19 cellular contexts compared by ENCODE assay signal in the genomic region with DNA sequence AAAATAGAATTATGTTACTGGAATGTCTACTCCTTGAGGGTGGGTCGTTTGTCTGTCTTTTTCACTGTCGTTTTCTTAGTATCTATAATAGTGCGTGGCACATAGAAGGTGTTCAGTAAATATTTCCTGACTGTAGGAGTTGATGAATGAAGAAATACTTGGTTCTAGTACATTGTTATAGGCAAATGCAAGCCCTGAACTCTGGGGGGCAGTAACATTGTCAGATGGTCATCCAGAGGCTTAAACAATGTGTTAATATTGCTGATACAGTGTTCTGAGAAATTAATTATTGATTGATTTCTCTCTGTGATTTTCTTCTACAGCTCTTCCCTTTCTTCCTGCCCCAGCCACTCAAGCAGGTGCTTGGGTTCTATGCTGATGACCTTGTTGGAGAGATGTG. TPM values are rescaled to one million over a fixed set of nuclear protein-coding genes. Genes with fewer than 3 reads are reported as not detected.
DNase-seq lines count a peak whose midpoint lies in the region; ATAC-seq, FAIRE-seq and TF ChIP-seq lines count a peak whose summit lies in the region.
"Had no signal": no experiment of that assay in that cellular context is flagged by ENCODE, and none has a peak within 500 bp of the region (broad histone marks: within the 10 kb centered on the region; RNA-seq: fewer than 3 reads in every experiment).

No MANE protein-coding gene starts in this region.

- no peaks in the 10 kb centered on the region for H3K9me3 Mint-ChIP-seq in type B pancreatic cell
- H3K9me3 Mint-ChIP-seq: effector memory CD8-positive, alpha-beta T cell had no signal

- no peaks in the 10 kb centered on the region for H3K9me3 ChIP-seq in cardiac muscle cell (ENCODE audit: low read depth)
- no peaks in the 10 kb centered on the region for H3K9me3 ChIP-seq in OCI-LY7 (ENCODE audit: low read length)
- H3K9me3 ChIP-seq in H1 (ENCODE audit: insufficient read depth in 2 of 2, low read depth in 1 of 2, low read length in 1 of 2) = no peaks in the 10 kb centered on the region; a peak in 1 of 4 replicates
- H3K9me3 ChIP-seq: MG63, uterus had no signal

- H2BK5ac ChIP-seq in H1 (ENCODE audit: low read depth, low read length) = no peak overlapping the region

- no peak overlapping the region for H3K4me3 Mint-ChIP-seq in type B pancreatic cell
- H3K4me3 Mint-ChIP-seq: effector memory CD8-positive, alpha-beta T cell had no signal

- H3K23ac ChIP-seq in H1 (ENCODE audit: insufficient read length) = no peak overlapping the region

- H3K36me3 Mint-ChIP-seq in type B pancreatic cell = no peaks in the 10 kb centered on the region

- H3K36me3 ChIP-seq in cardiac muscle cell (no peaks in the 10 kb centered on the region), OCI-LY7 (ENCODE audit: insufficient read depth, low read length) (no peaks in the 10 kb centered on the region), H1 (ENCODE audit: control insufficient read depth in 2 of 4, insufficient read depth in 4 of 4, low read length in 3 of 4) (no peaks in the 10 kb centered on the region)
- H3K36me3 ChIP-seq: MG63, uterus had no signal

- H3K4me1 ChIP-seq in cardiac muscle cell (ENCODE audit: low read depth) (no peaks in the 10 kb centered on the region), OCI-LY7 (ENCODE audit: insufficient read depth, low read length, poor library complexity, severe bottlenecking) (no peaks in the 10 kb centered on the region), H1 (replicated peaks in 1 of 4; ENCODE audit: control insufficient read depth in 3 of 4, insufficient read depth in 4 of 4, low read length in 3 of 4) (peaks cover 0 to 2% (median 0%) of the 10 kb centered on the region in 4 experiments; a peak in 1 of 7 replicates)
- H3K4me1 ChIP-seq: uterus had no signal

- H3K23me2 ChIP-seq in H1 (ENCODE audit: low read depth, low read length) = no peaks in the 10 kb centered on the region

- no peak for TF ChIP-seq POLR2A in H1 (IDR thresholded peaks at IDR 0.05; ENCODE audit: control extremely low read depth in 1 of 2, low read depth in 2 of 2, low read length in 2 of 2)

- H4K91ac ChIP-seq in H1 (replicated peaks; ENCODE audit: insufficient read length, low read length) = no peak overlapping the region

- no peaks in the 10 kb centered on the region for H3K79me2 ChIP-seq in OCI-LY7 (ENCODE audit: insufficient read depth, low read depth, low read length)
- H3K79me2 ChIP-seq in H1 (ENCODE audit: control insufficient read depth in 1 of 2, insufficient read depth in 2 of 2, low read length in 2 of 2) = no peaks in the 10 kb centered on the region

- H3K9me2 ChIP-seq in OCI-LY7 (ENCODE audit: insufficient read depth, low read length) = no peaks in the 10 kb centered on the region

- no peak overlapping the region for H2AK5ac ChIP-seq in H1 (ENCODE audit: low read depth, low read length)

- H3K9ac ChIP-seq in H1 (replicated peaks in 1 of 4; ENCODE audit: extremely low read depth in 1 of 4, low read depth in 3 of 4, low read length in 3 of 4) = no peak overlapping the region

- H2BK20ac ChIP-seq in H1 (ENCODE audit: low read length) = no peak overlapping the region

- H3K4ac ChIP-seq in H1 (replicated peaks; ENCODE audit: insufficient read length, low read depth, low read length) = no peak overlapping the region

- no peaks in the 10 kb centered on the region for H4K20me1 ChIP-seq in OCI-LY7 (ENCODE audit: insufficient read depth, low read length)
- H4K20me1 ChIP-seq in H1 (replicated peaks in 1 of 2; ENCODE audit: control insufficient read depth in 1 of 2, insufficient read depth in 2 of 2, low read length in 2 of 2) = no peaks in the 10 kb centered on the region

- no peaks in the 10 kb centered on the region for H3K27me3 Mint-ChIP-seq in type B pancreatic cell

- TF ChIP-seq RAD21 in H1 (IDR thresholded peaks at IDR 0.05 in 1 of 2, conservative IDR thresholded peaks at IDR 0.05 in 1 of 2; ENCODE audit: low read depth in 2 of 2, low read length in 2 of 2) = no peak; a peak in 1 of 4 replicates

- no peak overlapping the region for H3K4me3 ChIP-seq in cardiac muscle cell
- H3K4me3 ChIP-seq in OCI-LY7 (ENCODE audit: low read depth, low read length, poor library complexity, severe bottlenecking) = no peak overlapping the region
- H3K4me3 ChIP-seq in H1 (ENCODE audit: extremely low read depth in 1 of 4, insufficient read depth in 2 of 4, low read depth in 3 of 4, low read length in 4 of 4) = no peak overlapping the region
- H3K4me3 ChIP-seq: MG63, SK-N-MC, skin epidermis, uterus had no signal

- intact Hi-C loops in Right ventricle myocardium inferior (cut with DNase I) = no loop called here
- intact Hi-C loops in OCI-LY7 (cut with micrococcal nuclease; ENCODE audit: unreplicated experiment) = no loop called here
- intact Hi-C loops in cardiac septum (cut with DNase I) = no loop called here

- H3K4me2 ChIP-seq in OCI-LY7 (ENCODE audit: low read length) = no peak overlapping the region
- no peak overlapping the region for H3K4me2 ChIP-seq in H1 (ENCODE audit: insufficient read depth in 1 of 2, low read depth in 2 of 2, low read length in 2 of 2)

- H2BK12ac ChIP-seq in H1 (ENCODE audit: low read depth, low read length) = no peak overlapping the region

- H2BK120ac ChIP-seq in H1 (replicated peaks; ENCODE audit: low read depth, low read length) = no peak overlapping the region

- no peak for FAIRE-seq in H1 (lab: Jason Lieb, UNC)
- FAIRE-seq: islet of Langerhans had no signal

- peak; percentile 38 for TF ChIP-seq CTCF in cardiac muscle cell (IDR thresholded peaks at IDR 0.05; ENCODE audit: low read depth, low read length)
- peak; percentile 45 for TF ChIP-seq CTCF in OCI-LY7 (conservative IDR thresholded peaks at IDR 0.05; ENCODE audit: low read length)
- TF ChIP-seq CTCF in H1 (IDR thresholded peaks at IDR 0.05; ENCODE audit: control extremely low read depth in 1 of 3, insufficient read depth in 1 of 3, low read depth in 1 of 3, low read length in 3 of 3) = peak in 1 of 3 experiments; percentile 37; a peak in 1 of 4 replicates
- TF ChIP-seq CTCF in type B pancreatic cell (conservative IDR thresholded peaks at IDR 0.05) = peak; percentile 20

- no peaks in the 10 kb centered on the region for H3K27me3 ChIP-seq in cardiac muscle cell
- no peaks in the 10 kb centered on the region for H3K27me3 ChIP-seq in H1 (replicated peaks in 1 of 4; ENCODE audit: control insufficient read depth in 3 of 4, extremely low read depth in 1 of 4, insufficient read depth in 3 of 4, low read length in 3 of 4)
- H3K27me3 ChIP-seq: MG63, uterus had no signal

- WGBS in H1 (ENCODE audit: extremely low coverage in 1 of 2, insufficient coverage in 1 of 2, insufficient read length in 1 of 2, insufficient replicate concordance in 2 of 2, low coverage in 1 of 2, low lambda C conversion rate in 2 of 2, missing lambda C conversion rate in 1 of 2), 2 experiments = 83% methylated on average over 3 of the region's 3 CpGs; no CpG with 5 or more reads in 1 of the 2 experiments

- no peak overlapping the region for H4K8ac ChIP-seq in H1 (ENCODE audit: extremely low read depth, insufficient read depth, low read length)

- no peaks in the 10 kb centered on the region for H3K79me1 ChIP-seq in H1 (ENCODE audit: low read depth, low read length)

- H3K14ac ChIP-seq in H1 (ENCODE audit: insufficient read length) = no peak overlapping the region

- CTCF ChIA-PET in OCI-LY7 (lab: Charles Lee; ENCODE audit: unreplicated experiment) = no interaction called here
- CTCF ChIA-PET in H1 (lab: Charles Lee; ENCODE audit: partially characterized antibody) = interaction anchor here (1.1 to 2.0 kb wide), 11 partner anchors 9 to 326 kb away, joined by 3 to 6 read pairs (median 4); no protein-coding TSS in a partner anchor

- no peak overlapping the region for H2BK15ac ChIP-seq in H1 (ENCODE audit: low read length)

- peak in 1 of 2 donors; percentile 34 for DNase-seq in cardiac muscle cell (ENCODE audit: low read depth in 1 of 2, low spot score in 1 of 2)
- DNase-seq in Right ventricle myocardium inferior (ENCODE audit: missing footprints) = no peak
- DNase-seq in OCI-LY7 (ENCODE audit: low spot score) = no peak
- no peak for DNase-seq in H1 (ENCODE audit: low read depth in 1 of 2, low spot score in 2 of 2)
- no peak for DNase-seq in type B pancreatic cell (ENCODE audit: extremely low spot score, unreplicated experiment)
- no peak for DNase-seq in NCI-H1417 (lab: John Stamatoyannopoulos, UW)
- DNase-seq in cardiac septum (ENCODE audit: low spot score) = no peak
- DNase-seq: Calu3; effector memory CD8-positive, alpha-beta T cell; glutamatergic neuron; mesendoderm; MG63; stimulated activated naive CD8-positive, alpha-beta T cell treated with anti-CD3 and anti-CD28 coated beads, Interleukin-15, Interleukin-2, amounts not matched to agents 100 U/mL and 50 U/mL, for 24 hours; uterus had no signal

- peak overlapping the region; percentile 30 for H3K56ac ChIP-seq in H1 (replicated peaks; ENCODE audit: insufficient read length, low read depth, low read length)

- H3K4me1 Mint-ChIP-seq in type B pancreatic cell (ENCODE audit: unreplicated experiment) = peaks cover 8% of the 10 kb centered on the region

- TF ChIP-seq EP300 in H1 (IDR thresholded peaks at IDR 0.05; ENCODE audit: borderline replicate concordance in 1 of 2, low read depth in 2 of 2, low read length in 2 of 2) = no peak

- H3K27ac Mint-ChIP-seq in type B pancreatic cell = no peak overlapping the region
- H3K27ac Mint-ChIP-seq: effector memory CD8-positive, alpha-beta T cell had no signal

- H3K18ac ChIP-seq in H1 (ENCODE audit: extremely low read depth, low read length) = no peak overlapping the region

- no TSS peak for BruUV-seq in OCI-LY7 (replicated peaks; lab: Mats Ljungman, UMichigan)

- no peak overlapping the region for H4K5ac ChIP-seq in H1 (ENCODE audit: insufficient read length, low read depth, low read length)

- POLR2A ChIA-PET in OCI-LY7 (lab: Charles Lee) = no interaction called here
- POLR2A ChIA-PET in H1 (lab: Charles Lee; ENCODE audit: partially characterized antibody) = no interaction called here

- no peak for ATAC-seq in Right ventricle myocardium inferior
- ATAC-seq in esophagus mucosa = no peak
- ATAC-seq: effector memory CD8-positive, alpha-beta T cell; stimulated activated naive CD8-positive, alpha-beta T cell treated with anti-CD3 and anti-CD28 coated beads, Interleukin-15, Interleukin-2, amounts not matched to agents 100 U/mL and 50 U/mL, for 24 hours had no signal

- no peak overlapping the region for H2AFZ ChIP-seq in OCI-LY7 (ENCODE audit: low read length)
- no peak overlapping the region for H2AFZ ChIP-seq in H1 (ENCODE audit: low read length)

- no peak overlapping the region for H3K27ac ChIP-seq in cardiac muscle cell
- H3K27ac ChIP-seq in OCI-LY7 (ENCODE audit: low read depth, low read length, poor library complexity, severe bottlenecking) = no peak overlapping the region
- H3K27ac ChIP-seq in H1 (ENCODE audit: low read depth, low read length) = no peak overlapping the region
- H3K27ac ChIP-seq: HL-60, SK-N-MC, skin epidermis, uterus had no signal

RNA-seq across cellular contexts. Expression of a gene that starts 24.4 kb away (rescaled TPM):
- total RNA-seq in cardiac muscle cell (37.0 and 88.5 TPM in 2 replicates), Right ventricle myocardium inferior (12.7 TPM), OCI-LY7 (2022) (70.4 and 77.1 TPM in 2 replicates), type B pancreatic cell (ENCODE audit: low replicate concordance) (33.9 and 58.3 TPM in 2 replicates), cardiac septum (13.5 TPM), esophagus mucosa (21.5 TPM)
- polyA plus RNA-seq in cardiac muscle cell (46.2 and 76.9 TPM in 2 replicates), H1 (2011; rRNA removed) (12.2 and 19.1 TPM in 2 replicates)
- 66.9 and 74.6 TPM in 2 replicates for total RNA-seq in OCI-LY7 (2014; rRNA removed; shearing (Covaris generic))
- total RNA-seq in H1 (2021; fragmentation: NEBNext Ultra II Directional; extraction: Animal tissue kit (Norgen Biotek cat#: 25700)) = 59.3 and 66.4 TPM in 2 replicates
- 41.0 TPM for polyA plus RNA-seq in H1 (2011; cell fraction: cytosol; rRNA removed)
- polyA plus RNA-seq in H1 (2011; cell fraction: nucleus; rRNA removed) = 16.3 TPM
- polyA plus RNA-seq in H1 (2012, experiment 1 of 2) = 39.4 to 89.0 TPM (median 44.8 TPM) in 4 replicates
- 4.8 TPM for polyA plus RNA-seq in H1 (2012, experiment 2 of 2)
- polyA plus RNA-seq in H1 (2013, experiment 1 of 2) = 46.2 TPM
- 41.9 TPM for polyA plus RNA-seq in H1 (2013, experiment 2 of 2)
- 32.9 and 36.8 TPM in 2 replicates for polyA minus RNA-seq in H1 (2011; rRNA and poly(A)+ RNA removed)
- polyA minus RNA-seq in H1 (2011; cell fraction: cytosol; rRNA and poly(A)+ RNA removed) = 26.4 TPM
- 118 TPM for polyA minus RNA-seq in H1 (2011; cell fraction: nucleus; rRNA and poly(A)+ RNA removed)
